7 cellular contexts compared by ENCODE assay signal in the genomic region with DNA sequence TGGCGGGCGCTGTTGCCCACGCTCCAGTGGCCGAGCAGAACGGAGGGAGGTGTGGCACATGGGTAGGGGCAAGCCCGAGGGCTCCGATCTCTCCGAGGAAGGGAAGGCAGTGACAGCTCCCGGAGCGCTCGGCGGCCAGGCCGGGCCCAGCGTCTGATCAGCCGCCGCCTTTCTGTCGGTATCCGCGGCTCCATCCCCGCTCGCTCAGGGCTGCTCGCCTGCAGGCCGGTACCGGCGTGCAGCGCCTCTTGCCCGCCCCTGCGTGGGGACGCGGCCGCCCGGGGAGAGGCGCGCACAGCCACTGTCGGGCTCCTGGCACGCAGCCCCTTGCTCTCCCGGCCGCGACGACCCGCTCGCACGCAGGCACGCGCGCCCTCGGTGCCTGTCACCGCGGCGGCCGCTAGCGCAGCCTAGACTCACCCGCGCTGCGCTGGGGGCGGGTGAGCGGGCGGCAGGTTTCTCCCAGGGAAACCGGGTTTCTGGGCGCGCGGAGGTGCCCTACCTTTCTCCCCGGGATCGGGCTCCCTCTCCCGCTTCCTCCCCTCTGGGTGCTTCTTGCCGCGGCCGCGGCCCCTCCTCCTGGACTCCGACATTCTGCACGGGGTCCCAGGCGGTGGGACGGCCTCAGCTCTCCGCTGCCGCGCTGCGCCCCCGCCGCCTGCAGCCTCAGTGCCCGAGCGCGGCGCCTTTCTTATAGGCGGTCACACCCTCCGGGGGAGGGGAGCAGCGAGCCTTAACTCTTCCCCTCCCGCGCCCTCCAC.
DNase-seq lines count a peak whose midpoint lies in the region; ATAC-seq and TF ChIP-seq lines count a peak whose summit lies in the region.

No MANE protein-coding gene starts in this region.

- no peaks in the 10 kb centered on the region for H3K36me3 Mint-ChIP-seq in endodermal cell (ENCODE audit: low read depth)

- H3K36me3 ChIP-seq in endodermal cell (ENCODE audit: control insufficient read depth, insufficient read depth, low read length) (no peaks in the 10 kb centered on the region), urinary bladder (ENCODE audit: insufficient read depth) (no peaks in the 10 kb centered on the region)

- no peaks in the 10 kb centered on the region for H3K9me3 ChIP-seq in endodermal cell (ENCODE audit: control insufficient read depth, low read length)

- H3K27ac ChIP-seq in endodermal cell (ENCODE audit: low read depth, low read length) (no peak overlapping the region), urinary bladder (ENCODE audit: low read depth) (no peak overlapping the region)

- H3K4me1 ChIP-seq in endodermal cell (ENCODE audit: control insufficient read depth, insufficient read depth, low read length) (peaks cover 23% of the 10 kb centered on the region), urinary bladder (ENCODE audit: insufficient read depth) (no peaks in the 10 kb centered on the region)

- peaks cover 16% of the 10 kb centered on the region for H3K4me1 Mint-ChIP-seq in endodermal cell

- H3K27me3 ChIP-seq in endodermal cell (ENCODE audit: control insufficient read depth, insufficient read depth, low read length, poor library complexity, severe bottlenecking) = peaks cover 98% of the 10 kb centered on the region

- peak; percentile 9 for TF ChIP-seq CTCF in endodermal cell (conservative IDR thresholded peaks at IDR 0.05)

- peak overlapping the region; percentile 51 for H3K4me3 Mint-ChIP-seq in endodermal cell

- peak; percentile 26 for DNase-seq in NCI-H526 treated with DMSO at 0.1 percent for 48 hours (lab: John Stamatoyannopoulos, UW)
- DNase-seq in endodermal cell = peak; percentile 81
- DNase-seq in middle frontal gyrus (ENCODE audit: extremely low spot score, low spot score) = peak; percentile 6
- no peak for DNase-seq in stimulated activated naive CD4-positive, alpha-beta T cell (lab: John Stamatoyannopoulos, UW)

- H3K4me3 ChIP-seq in endodermal cell (ENCODE audit: low read length) (peak overlapping the region; percentile 73), urinary bladder (ENCODE audit: low read depth, low read length) (peak overlapping the region; percentile 74)

- 0 to 1% methylated on average over 17 to 88 of the region's 88 CpGs for WGBS in endodermal cell (ENCODE audit: insufficient coverage in 1 of 2, insufficient read length in 1 of 2), 2 experiments
- under 1% methylated on average over 88 of the region's 88 CpGs for WGBS in urinary bladder

- peaks cover 50% of the 10 kb centered on the region for H3K27me3 Mint-ChIP-seq in endodermal cell (ENCODE audit: insufficient read depth)

- no peak overlapping the region for H3K9ac ChIP-seq in endodermal cell (ENCODE audit: extremely low read depth, low read length, poor library complexity, severe bottlenecking)

- no peak overlapping the region for H3K27ac Mint-ChIP-seq in endodermal cell

- peak; percentile 56 for ATAC-seq in GM18511 (IDR thresholded peaks at IDR 0.05; ENCODE audit: unreplicated experiment)
- no peak for ATAC-seq in HG03342 (IDR thresholded peaks at IDR 0.05; ENCODE audit: unreplicated experiment)

- H3K9me3 Mint-ChIP-seq in endodermal cell = no peaks in the 10 kb centered on the region

Comparison
In these comparisons a context has a peak if more than half of its experiments do, and no peak if none do; other contexts are left out.
1. DNase-seq: peak in NCI-H526 treated with DMSO at 0.1 percent for 48 hours (single experiment), endodermal cell (single experiment) and middle frontal gyrus (single experiment); none in stimulated activated naive CD4-positive, alpha-beta T cell (0 of 6).